ENCODE assay signal across 31 cellular contexts in the genomic region with DNA sequence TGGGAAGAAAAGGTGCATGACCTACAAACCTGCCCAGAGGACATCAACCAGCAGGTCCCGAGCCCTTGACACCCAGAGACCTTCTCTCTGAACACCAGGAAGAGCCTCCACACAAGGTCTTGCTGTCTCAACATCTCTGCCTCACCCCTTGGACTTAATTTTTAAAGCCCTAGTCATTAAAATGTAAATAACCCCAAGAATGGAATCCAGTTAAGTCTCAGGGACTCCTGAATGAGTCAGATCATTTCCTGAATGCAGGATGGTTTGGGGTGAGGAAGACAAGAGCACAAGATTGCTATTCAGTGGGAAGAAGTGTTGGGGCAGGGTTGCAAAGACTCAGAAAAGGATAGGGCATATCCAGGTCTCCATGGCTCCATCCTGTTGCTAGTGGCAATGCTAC. TPM values are rescaled to one million over a fixed set of nuclear protein-coding genes. Genes with fewer than 3 reads are reported as not detected.
"Had no signal": no experiment of that assay in that cellular context is flagged by ENCODE, and none has a peak within 500 bp of the region (broad histone marks: within the 10 kb centered on the region; RNA-seq: fewer than 3 reads in every experiment).

No MANE protein-coding gene starts in this region.

- H3K9me3 ChIP-seq: gastrocnemius medialis, heart left ventricle, left lung, prostate gland, right atrium auricular region, stomach, thyroid gland, vagina had no signal

- H3K4me2 ChIP-seq: hepatocyte, neural progenitor cell had no signal

- H3K36me3 Mint-ChIP-seq: naive thymus-derived CD4-positive, alpha-beta T cell; neural progenitor cell; stimulated activated effector memory CD8-positive, alpha-beta T cell treated with anti-CD3 and anti-CD28 coated beads, Interleukin-12 subunit alpha, Interleukin-12 subunit beta, amount 100 ng/mL, for 72 hours had no signal

- H3K4me1 ChIP-seq: gastrocnemius medialis, heart left ventricle, left lung, prostate gland, right atrium auricular region, stomach, thyroid gland, vagina had no signal

- H3K4me1 Mint-ChIP-seq: naive thymus-derived CD4-positive, alpha-beta T cell; nephron; stimulated activated effector memory CD8-positive, alpha-beta T cell treated with anti-CD3 and anti-CD28 coated beads, Interleukin-12 subunit alpha, Interleukin-12 subunit beta, amount 100 ng/mL, for 72 hours had no signal

- H3K4me3 Mint-ChIP-seq: dendritic cell treated with granulocyte-macrophage colony-stimulating factor and Interleukin-4, amounts not matched to agents 40 ng/mL and 50 ng/mL, for 4 days; endodermal cell; naive thymus-derived CD4-positive, alpha-beta T cell; nephron; neural progenitor cell; stimulated activated effector memory CD8-positive, alpha-beta T cell treated with anti-CD3 and anti-CD28 coated beads, Interleukin-12 subunit alpha, Interleukin-12 subunit beta, amount 100 ng/mL, for 72 hours had no signal

- H3K27ac Mint-ChIP-seq: dendritic cell treated with granulocyte-macrophage colony-stimulating factor and Interleukin-4, amounts not matched to agents 40 ng/mL and 50 ng/mL, for 4 days; endodermal cell; naive thymus-derived CD4-positive, alpha-beta T cell; nephron; neural progenitor cell; stimulated activated effector memory CD8-positive, alpha-beta T cell treated with anti-CD3 and anti-CD28 coated beads, Interleukin-12 subunit alpha, Interleukin-12 subunit beta, amount 100 ng/mL, for 72 hours had no signal

- H3K27me3 ChIP-seq: neural progenitor cell, right atrium auricular region, thyroid gland, vagina had no signal

- ATAC-seq: esophagus mucosa; gastrocnemius medialis; heart left ventricle; left cardiac atrium; left lung; naive thymus-derived CD4-positive, alpha-beta T cell; sciatic nerve; stimulated activated effector memory CD8-positive, alpha-beta T cell treated with anti-CD3 and anti-CD28 coated beads, Interleukin-12 subunit alpha, Interleukin-12 subunit beta, amount 100 ng/mL, for 72 hours had no signal

- H3K36me3 ChIP-seq: gastrocnemius medialis, heart left ventricle, left lung, neural progenitor cell, prostate gland, right atrium auricular region, stomach, thyroid gland, vagina had no signal

- H2AFZ ChIP-seq: hepatocyte, neural progenitor cell had no signal

- H3K9me3 Mint-ChIP-seq: dendritic cell treated with granulocyte-macrophage colony-stimulating factor and Interleukin-4, amounts not matched to agents 40 ng/mL and 50 ng/mL, for 4 days; endodermal cell; naive thymus-derived CD4-positive, alpha-beta T cell; nephron; neural progenitor cell; stimulated activated effector memory CD8-positive, alpha-beta T cell treated with anti-CD3 and anti-CD28 coated beads, Interleukin-12 subunit alpha, Interleukin-12 subunit beta, amount 100 ng/mL, for 72 hours had no signal

- H3K79me2 ChIP-seq: hepatocyte had no signal

- H3K4me3 ChIP-seq: gastrocnemius medialis, heart left ventricle, hepatocyte, left lung, neural progenitor cell, prostate gland, right atrium auricular region, stomach, thyroid gland, vagina had no signal

- FAIRE-seq: kidney had no signal

- DNase-seq: effector CD8-positive, alpha-beta T cell; endodermal cell; foreskin fibroblast; gastrocnemius medialis; heart left ventricle; kidney; left cardiac atrium; left lung; mesenchymal stem cell; midbrain; naive thymus-derived CD4-positive, alpha-beta T cell; stimulated activated CD4-positive, alpha-beta T cell treated with anti-CD3 and anti-CD28 coated beads, Interleukin-2, amount 100 ng/mL, for 24 hours; stimulated activated CD4-positive, alpha-beta T cell treated with anti-CD3 and anti-CD28 coated beads, Interleukin-4, amount 100 ng/mL, for 24 hours; stimulated activated naive CD4-positive, alpha-beta T cell treated with Interleukin-2 at 50 U/mL for 16 hours; stomach; thyroid gland; trophoblast cell had no signal

- H3K27ac ChIP-seq: epithelial cell of prostate, gastrocnemius medialis, heart left ventricle, hepatocyte, left lung, neural progenitor cell, prostate gland, right atrium auricular region, stomach, thyroid gland, vagina had no signal

- H3K9ac ChIP-seq: neural progenitor cell had no signal

RNA-seq across cellular contexts. Expression of a gene that starts 17.8 kb away (rescaled TPM):
- total RNA-seq: glomerular endothelial cell; lung microvascular endothelial cell; naive thymus-derived CD4-positive, alpha-beta T cell; osteocyte had no signal
- polyA plus RNA-seq: hepatocyte; naive thymus-derived CD4-positive, alpha-beta T cell had no signal
